Comparison of ENCODE assay signal across 19 cellular contexts in genomic region chr6:33758807-33759206, GRCh38. TPM values are rescaled to one million over a fixed set of nuclear protein-coding genes. Genes with fewer than 3 reads are reported as not detected.
"Had no signal": no experiment of that assay in that cellular context is flagged by ENCODE, and none has a peak within 500 bp of the region (broad histone marks: within the 10 kb centered on the region; RNA-seq: fewer than 3 reads in every experiment).

No MANE protein-coding gene starts in this region.

- H3K9me3 ChIP-seq: esophagus squamous epithelium, suprapubic skin had no signal

- H3K4me1 ChIP-seq: foreskin keratinocyte had no signal

- ATAC-seq: activated CD4-positive, CD25-positive, alpha-beta regulatory T cell treated with anti-CD3 and anti-CD28 coated beads, Interleukin-2, amount 50 U/mL, for 24 hours; activated T-cell treated with anti-CD3 and anti-CD28 coated beads, Interleukin-2, amount 50 U/mL, for 4 hours; foreskin keratinocyte; left cardiac atrium; natural killer cell treated with Interleukin-12 subunit alpha and Interleukin-12 subunit beta and Interleukin-15 and Interleukin-18, amount 100 ng/mL, for 72 hours; sciatic nerve had no signal

- H3K27me3 ChIP-seq: foreskin keratinocyte, suprapubic skin had no signal

- H3K36me3 ChIP-seq: esophagus squamous epithelium, suprapubic skin had no signal

- H3K27ac ChIP-seq: foreskin keratinocyte, suprapubic skin had no signal

- H3K4me3 ChIP-seq: esophagus squamous epithelium, lung, suprapubic skin had no signal

- DNase-seq: activated gamma-delta T cell; activated T-cell treated with anti-CD3 and anti-CD28 coated beads, Interleukin-2, amount 50 U/mL, for 4 hours; amygdala; dermis blood vessel endothelial cell; esophagus squamous epithelium; foreskin keratinocyte; immature natural killer cell; left cardiac atrium; stimulated activated CD4-positive, alpha-beta T cell treated with anti-CD3 and anti-CD28 coated beads, Interleukin-2, amount 100 ng/mL, for 24 hours; stimulated activated naive CD4-positive, alpha-beta T cell treated with Interleukin-2 at 50 U/mL for 16 hours; T-helper 2 cell had no signal

RNA-seq across cellular contexts. Expression of gene IP6K3, which starts 12.1 kb away (rescaled TPM):
- total RNA-seq: activated T-cell treated with anti-CD3 and anti-CD28 coated beads, Interleukin-2, amount 50 U/mL, for 4 hours; foreskin keratinocyte; natural killer cell treated with Interleukin-12 subunit alpha and Interleukin-12 subunit beta and Interleukin-15 and Interleukin-18, amount 100 ng/mL, for 72 hours; pulmonary artery endothelial cell had no signal
- polyA plus RNA-seq: foreskin keratinocyte, immature natural killer cell had no signal

RNA-seq across cellular contexts. Expression of gene MLN, which starts 45.0 kb away (rescaled TPM):
- total RNA-seq: activated T-cell treated with anti-CD3 and anti-CD28 coated beads, Interleukin-2, amount 50 U/mL, for 4 hours; dermis blood vessel endothelial cell; esophagus squamous epithelium; foreskin keratinocyte; left cardiac atrium; lung; natural killer cell treated with Interleukin-12 subunit alpha and Interleukin-12 subunit beta and Interleukin-15 and Interleukin-18, amount 100 ng/mL, for 72 hours; osteoblast; pulmonary artery endothelial cell; sciatic nerve; suprapubic skin; ureter had no signal
- polyA plus RNA-seq: foreskin keratinocyte, immature natural killer cell, lung had no signal
